28 cellular contexts compared by ENCODE assay signal in genomic region chr5:179168636-179169035, GRCh38.
"Had no signal": no experiment of that assay in that cellular context is flagged by ENCODE, and none has a peak within 500 bp of the region (broad histone marks: within the 10 kb centered on the region; RNA-seq: fewer than 3 reads in every experiment).

No MANE protein-coding gene starts in this region.

- H3K4me3 Mint-ChIP-seq: activated B cell treated with CpG ODN at 0.5 μM for 24 hours; activated CD4-positive, alpha-beta T cell treated with anti-CD3 and anti-CD28 coated beads for 36 hours; activated T-cell treated with anti-CD3 and anti-CD28 coated beads, Interleukin-2, amount 50 U/mL, for 24 hours; activated T-helper 17 cell treated with anti-CD3 and anti-CD28 coated beads, Interleukin-2, amount 50 U/mL, for 72 hours; brain; mesothelial cell of epicardium had no signal

- H3K9me3 Mint-ChIP-seq: activated B cell treated with CpG ODN at 0.5 μM for 24 hours; activated T-cell treated with anti-CD3 and anti-CD28 coated beads, Interleukin-2, amount 50 U/mL, for 24 hours; activated T-helper 17 cell treated with anti-CD3 and anti-CD28 coated beads, Interleukin-2, amount 50 U/mL, for 72 hours; effector memory CD8-positive, alpha-beta T cell; mesothelial cell of epicardium had no signal

- H3K4me3 ChIP-seq: gastroesophageal sphincter, lung, pancreas, SK-N-MC, thoracic aorta, upper lobe of left lung had no signal

- H3K27me3 Mint-ChIP-seq: activated T-helper 17 cell treated with anti-CD3 and anti-CD28 coated beads, Interleukin-2, amount 50 U/mL, for 72 hours had no signal

- H3K4me1 Mint-ChIP-seq: activated CD4-positive, alpha-beta T cell treated with anti-CD3 and anti-CD28 coated beads for 36 hours; activated T-helper 17 cell treated with anti-CD3 and anti-CD28 coated beads, Interleukin-2, amount 50 U/mL, for 72 hours; mesothelial cell of epicardium had no signal

- H3K36me3 Mint-ChIP-seq: brain; mesothelial cell of epicardium; naive thymus-derived CD8-positive, alpha-beta T cell had no signal

- DNase-seq: activated B cell treated with CpG ODN at 0.5 μM for 24 hours; activated CD4-positive, alpha-beta T cell treated with anti-CD3 and anti-CD28 coated beads for 36 hours; activated CD4-positive, alpha-beta T cell treated with anti-CD3 and anti-CD28 coated beads, Interleukin-2, amount 50 U/mL, for 4 hours; activated CD8-positive, alpha-beta memory T cell treated with anti-CD3 and anti-CD28 coated beads for 24 hours; activated T-cell treated with anti-CD3 and anti-CD28 coated beads, Interleukin-2, amount 50 U/mL, for 24 hours; anterior cingulate cortex; caudate nucleus; effector memory CD8-positive, alpha-beta T cell; head of caudate nucleus; hypothalamus; stimulated activated CD4-positive, alpha-beta T cell treated with anti-CD3 and anti-CD28 coated beads, Interleukin-4, amount 100 ng/mL, for 1 hour; stimulated activated naive CD4-positive, alpha-beta T cell; SW 1271; T-helper 17 cell; upper lobe of left lung had no signal

- H3K9me3 ChIP-seq: gastroesophageal sphincter, neutrophil, pancreas, thoracic aorta, upper lobe of left lung had no signal

- ATAC-seq: activated CD4-positive, alpha-beta T cell treated with anti-CD3 and anti-CD28 coated beads for 36 hours; activated T-helper 17 cell treated with anti-CD3 and anti-CD28 coated beads, Interleukin-2, amount 50 U/mL, for 72 hours; effector memory CD8-positive, alpha-beta T cell; esophagus mucosa; gastroesophageal sphincter; left colon; naive thymus-derived CD8-positive, alpha-beta T cell; pancreas; T-helper 17 cell had no signal

- H3K36me3 ChIP-seq: gastroesophageal sphincter, neutrophil, pancreas, thoracic aorta, upper lobe of left lung had no signal

- FAIRE-seq: endothelial cell of umbilical vein, pancreas had no signal

- H3K27ac Mint-ChIP-seq: activated B cell treated with CpG ODN at 0.5 μM for 24 hours; activated CD4-positive, alpha-beta T cell treated with anti-CD3 and anti-CD28 coated beads for 36 hours; activated T-cell treated with anti-CD3 and anti-CD28 coated beads, Interleukin-2, amount 50 U/mL, for 24 hours; activated T-helper 17 cell treated with anti-CD3 and anti-CD28 coated beads, Interleukin-2, amount 50 U/mL, for 72 hours; effector memory CD8-positive, alpha-beta T cell; mesothelial cell of epicardium; naive thymus-derived CD8-positive, alpha-beta T cell; T-helper 17 cell had no signal

- H3K27ac ChIP-seq: gastroesophageal sphincter, neutrophil, pancreas, SK-N-MC, thoracic aorta, upper lobe of left lung had no signal

- H3K27me3 ChIP-seq: pancreas, upper lobe of left lung had no signal
